ENCODE assay signal across 4 cellular contexts in the genomic region with DNA sequence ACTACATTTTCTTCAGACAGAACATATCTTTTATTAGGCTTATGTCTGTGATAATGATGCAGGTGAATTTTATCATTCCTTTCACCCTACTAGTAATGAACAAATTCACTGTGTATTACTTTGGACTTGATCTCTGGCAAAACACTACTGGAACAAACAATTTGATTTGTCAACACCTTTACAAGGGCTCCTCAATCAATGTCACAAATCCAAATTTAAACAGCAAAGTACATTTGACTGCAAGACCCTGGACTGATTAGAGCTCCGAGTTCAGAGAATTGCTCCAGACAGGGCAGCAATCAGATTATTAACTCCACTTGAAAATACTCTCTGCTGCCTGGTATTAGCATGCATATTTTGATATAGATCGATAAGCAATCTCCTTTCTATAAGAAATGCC.
"Had no signal": no experiment of that assay in that cellular context is flagged by ENCODE, and none has a peak within 500 bp of the region (broad histone marks: within the 10 kb centered on the region; RNA-seq: fewer than 3 reads in every experiment).

No MANE protein-coding gene starts in this region.

- ATAC-seq: GM23338 had no signal

- H3K4me3 ChIP-seq: GM23338 had no signal

- DNase-seq: H9, HCEC 1CT, KBM-7 had no signal
